In genomic region chr7:95491201-95491600, GRCh38 we compare ENCODE assay signal across 19 cellular contexts. TPM values are rescaled to one million over a fixed set of nuclear protein-coding genes. Genes with fewer than 3 reads are reported as not detected.
"Had no signal": no experiment of that assay in that cellular context is flagged by ENCODE, and none has a peak within 500 bp of the region (broad histone marks: within the 10 kb centered on the region; RNA-seq: fewer than 3 reads in every experiment).

No MANE protein-coding gene starts in this region.

- H3K9me3 Mint-ChIP-seq: naive thymus-derived CD8-positive, alpha-beta T cell; stimulated activated memory B cell treated with anti-CD40 and anti-IgM and Interleukin-4, amounts not matched to agents 10 μg/mL and 1 μg/mL and 100 μg/mL, for 72 hours; stimulated activated naive CD8-positive, alpha-beta T cell treated with anti-CD3 and anti-CD28 coated beads, Interleukin-15, Interleukin-2, amounts not matched to agents 100 ng/mL and 50 ng/mL, for 24 hours had no signal

- H3K4me3 ChIP-seq: colonic mucosa, lung, psoas muscle, right lobe of liver, tibial artery had no signal

- H3K36me3 ChIP-seq: colonic mucosa, neutrophil, right lobe of liver, tibial artery had no signal

- H3K4me1 Mint-ChIP-seq: naive thymus-derived CD8-positive, alpha-beta T cell; stimulated activated memory B cell treated with anti-CD40 and anti-IgM and Interleukin-4, amounts not matched to agents 10 μg/mL and 1 μg/mL and 100 μg/mL, for 72 hours had no signal

- H3K9me3 ChIP-seq: colonic mucosa, neutrophil, psoas muscle, right lobe of liver, tibial artery had no signal

- H3K27me3 ChIP-seq: colonic mucosa, neutrophil, right lobe of liver, tibial artery had no signal

- H3K36me3 Mint-ChIP-seq: naive thymus-derived CD8-positive, alpha-beta T cell; stimulated activated memory B cell treated with anti-CD40 and anti-IgM and Interleukin-4, amounts not matched to agents 10 μg/mL and 1 μg/mL and 100 μg/mL, for 72 hours had no signal

- H3K27ac ChIP-seq: colonic mucosa, neutrophil, right lobe of liver, tibial artery had no signal

- H3K4me3 Mint-ChIP-seq: naive thymus-derived CD8-positive, alpha-beta T cell; stimulated activated memory B cell treated with anti-CD40 and anti-IgM and Interleukin-4, amounts not matched to agents 10 μg/mL and 1 μg/mL and 100 μg/mL, for 72 hours; stimulated activated naive CD8-positive, alpha-beta T cell treated with anti-CD3 and anti-CD28 coated beads, Interleukin-15, Interleukin-2, amounts not matched to agents 100 ng/mL and 50 ng/mL, for 24 hours had no signal

- ATAC-seq: naive thymus-derived CD8-positive, alpha-beta T cell; right lobe of liver; stimulated activated memory B cell treated with anti-CD40 and anti-IgM and Interleukin-4, amounts not matched to agents 10 μg/mL and 1 μg/mL and 100 μg/mL, for 72 hours had no signal

- H3K4me1 ChIP-seq: colonic mucosa, right lobe of liver, tibial artery had no signal

- DNase-seq: colonic mucosa; dermis blood vessel endothelial cell; foreskin melanocyte; head of caudate nucleus; hippocampal formation; left colon; left ventricle myocardium superior; naive thymus-derived CD8-positive, alpha-beta T cell; psoas muscle; retina; right lobe of liver; stimulated activated CD4-positive, alpha-beta T cell treated with anti-CD3 and anti-CD28 coated beads, Interleukin-4, amount 100 ng/mL, for 24 hours; tibial artery had no signal

- H3K27ac Mint-ChIP-seq: naive thymus-derived CD8-positive, alpha-beta T cell; stimulated activated memory B cell treated with anti-CD40 and anti-IgM and Interleukin-4, amounts not matched to agents 10 μg/mL and 1 μg/mL and 100 μg/mL, for 72 hours; stimulated activated naive CD8-positive, alpha-beta T cell treated with anti-CD3 and anti-CD28 coated beads, Interleukin-15, Interleukin-2, amounts not matched to agents 100 ng/mL and 50 ng/mL, for 24 hours had no signal

RNA-seq across cellular contexts. Expression of gene ASB4, which starts 5.5 kb away (rescaled TPM):
- total RNA-seq: dermis blood vessel endothelial cell; kidney epithelial cell; naive thymus-derived CD8-positive, alpha-beta T cell; osteoblast had no signal
- polyA plus RNA-seq: naive thymus-derived CD8-positive, alpha-beta T cell had no signal
